ENCODE assay signal across 4 cellular contexts in the genomic region with DNA sequence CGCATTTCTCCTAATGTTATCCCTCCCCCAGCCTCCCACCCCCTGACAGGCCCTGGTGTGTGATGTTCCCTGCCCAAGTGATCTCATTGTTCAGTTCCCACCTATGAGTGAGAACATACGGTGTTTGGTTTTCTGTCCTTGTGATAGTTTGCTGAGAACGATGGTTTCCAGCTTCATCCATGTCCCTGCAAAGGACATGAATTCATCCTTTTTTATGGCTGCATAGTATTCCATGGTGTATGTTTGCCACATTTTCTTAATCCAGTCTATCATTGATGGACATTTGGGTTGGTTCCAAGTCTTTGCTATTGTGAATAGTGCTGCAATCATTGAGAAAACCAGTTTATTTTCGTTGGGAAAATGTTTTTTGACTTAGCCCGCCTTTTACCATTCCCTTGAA. TPM values are rescaled to one million over a fixed set of nuclear protein-coding genes. Genes with fewer than 3 reads are reported as not detected.
"Had no signal": no experiment of that assay in that cellular context is flagged by ENCODE, and none has a peak within 500 bp of the region (broad histone marks: within the 10 kb centered on the region; RNA-seq: fewer than 3 reads in every experiment).

No MANE protein-coding gene starts in this region.

RNA-seq across cellular contexts. Expression of gene GPC5, which starts 18.2 kb away (rescaled TPM):
- total RNA-seq: activated T-helper 1 cell treated with anti-CD3 and anti-CD28 coated beads, Interleukin-12 subunit alpha, Interleukin-12 subunit beta, Interleukin-2, Interleukin-4 antibody, amounts not matched to agents 30 ng/mL and 10 ng/mL and 1 ng/mL, durations not matched to agents 14 hours and 24 hours and 36 hours; ascending aorta; body of pancreas had no signal
- polyA plus RNA-seq: aorta had no signal
